In genomic region chr3:124535306-124535705, GRCh38 we compare ENCODE assay signal across 2 cellular contexts.
TF ChIP-seq lines count a peak whose summit lies in the region.

No MANE protein-coding gene starts in this region.

TF ChIP-seq in GM23338, 12 proteins besides CTCF, POLR2A, EP300 and RAD21:
- TF ChIP-seq JUNB (IDR thresholded peaks at IDR 0.05; ENCODE audit: unreplicated experiment) (no peak), ZNF331 (CRISPR knock-in tag; IDR thresholded peaks at IDR 0.05; ENCODE audit: low read depth) (no peak), NANOG (IDR thresholded peaks at IDR 0.05; ENCODE audit: borderline replicate concordance) (no peak), POLR2AphosphoS5 (IDR thresholded peaks at IDR 0.05; ENCODE audit: low read depth) (no peak), ZNF114 (CRISPR knock-in tag; IDR thresholded peaks at IDR 0.05) (no peak), EZH2 (IDR thresholded peaks at IDR 0.05; ENCODE audit: low read depth, unreplicated experiment) (no peak)
- TF ChIP-seq, protein P1, sequence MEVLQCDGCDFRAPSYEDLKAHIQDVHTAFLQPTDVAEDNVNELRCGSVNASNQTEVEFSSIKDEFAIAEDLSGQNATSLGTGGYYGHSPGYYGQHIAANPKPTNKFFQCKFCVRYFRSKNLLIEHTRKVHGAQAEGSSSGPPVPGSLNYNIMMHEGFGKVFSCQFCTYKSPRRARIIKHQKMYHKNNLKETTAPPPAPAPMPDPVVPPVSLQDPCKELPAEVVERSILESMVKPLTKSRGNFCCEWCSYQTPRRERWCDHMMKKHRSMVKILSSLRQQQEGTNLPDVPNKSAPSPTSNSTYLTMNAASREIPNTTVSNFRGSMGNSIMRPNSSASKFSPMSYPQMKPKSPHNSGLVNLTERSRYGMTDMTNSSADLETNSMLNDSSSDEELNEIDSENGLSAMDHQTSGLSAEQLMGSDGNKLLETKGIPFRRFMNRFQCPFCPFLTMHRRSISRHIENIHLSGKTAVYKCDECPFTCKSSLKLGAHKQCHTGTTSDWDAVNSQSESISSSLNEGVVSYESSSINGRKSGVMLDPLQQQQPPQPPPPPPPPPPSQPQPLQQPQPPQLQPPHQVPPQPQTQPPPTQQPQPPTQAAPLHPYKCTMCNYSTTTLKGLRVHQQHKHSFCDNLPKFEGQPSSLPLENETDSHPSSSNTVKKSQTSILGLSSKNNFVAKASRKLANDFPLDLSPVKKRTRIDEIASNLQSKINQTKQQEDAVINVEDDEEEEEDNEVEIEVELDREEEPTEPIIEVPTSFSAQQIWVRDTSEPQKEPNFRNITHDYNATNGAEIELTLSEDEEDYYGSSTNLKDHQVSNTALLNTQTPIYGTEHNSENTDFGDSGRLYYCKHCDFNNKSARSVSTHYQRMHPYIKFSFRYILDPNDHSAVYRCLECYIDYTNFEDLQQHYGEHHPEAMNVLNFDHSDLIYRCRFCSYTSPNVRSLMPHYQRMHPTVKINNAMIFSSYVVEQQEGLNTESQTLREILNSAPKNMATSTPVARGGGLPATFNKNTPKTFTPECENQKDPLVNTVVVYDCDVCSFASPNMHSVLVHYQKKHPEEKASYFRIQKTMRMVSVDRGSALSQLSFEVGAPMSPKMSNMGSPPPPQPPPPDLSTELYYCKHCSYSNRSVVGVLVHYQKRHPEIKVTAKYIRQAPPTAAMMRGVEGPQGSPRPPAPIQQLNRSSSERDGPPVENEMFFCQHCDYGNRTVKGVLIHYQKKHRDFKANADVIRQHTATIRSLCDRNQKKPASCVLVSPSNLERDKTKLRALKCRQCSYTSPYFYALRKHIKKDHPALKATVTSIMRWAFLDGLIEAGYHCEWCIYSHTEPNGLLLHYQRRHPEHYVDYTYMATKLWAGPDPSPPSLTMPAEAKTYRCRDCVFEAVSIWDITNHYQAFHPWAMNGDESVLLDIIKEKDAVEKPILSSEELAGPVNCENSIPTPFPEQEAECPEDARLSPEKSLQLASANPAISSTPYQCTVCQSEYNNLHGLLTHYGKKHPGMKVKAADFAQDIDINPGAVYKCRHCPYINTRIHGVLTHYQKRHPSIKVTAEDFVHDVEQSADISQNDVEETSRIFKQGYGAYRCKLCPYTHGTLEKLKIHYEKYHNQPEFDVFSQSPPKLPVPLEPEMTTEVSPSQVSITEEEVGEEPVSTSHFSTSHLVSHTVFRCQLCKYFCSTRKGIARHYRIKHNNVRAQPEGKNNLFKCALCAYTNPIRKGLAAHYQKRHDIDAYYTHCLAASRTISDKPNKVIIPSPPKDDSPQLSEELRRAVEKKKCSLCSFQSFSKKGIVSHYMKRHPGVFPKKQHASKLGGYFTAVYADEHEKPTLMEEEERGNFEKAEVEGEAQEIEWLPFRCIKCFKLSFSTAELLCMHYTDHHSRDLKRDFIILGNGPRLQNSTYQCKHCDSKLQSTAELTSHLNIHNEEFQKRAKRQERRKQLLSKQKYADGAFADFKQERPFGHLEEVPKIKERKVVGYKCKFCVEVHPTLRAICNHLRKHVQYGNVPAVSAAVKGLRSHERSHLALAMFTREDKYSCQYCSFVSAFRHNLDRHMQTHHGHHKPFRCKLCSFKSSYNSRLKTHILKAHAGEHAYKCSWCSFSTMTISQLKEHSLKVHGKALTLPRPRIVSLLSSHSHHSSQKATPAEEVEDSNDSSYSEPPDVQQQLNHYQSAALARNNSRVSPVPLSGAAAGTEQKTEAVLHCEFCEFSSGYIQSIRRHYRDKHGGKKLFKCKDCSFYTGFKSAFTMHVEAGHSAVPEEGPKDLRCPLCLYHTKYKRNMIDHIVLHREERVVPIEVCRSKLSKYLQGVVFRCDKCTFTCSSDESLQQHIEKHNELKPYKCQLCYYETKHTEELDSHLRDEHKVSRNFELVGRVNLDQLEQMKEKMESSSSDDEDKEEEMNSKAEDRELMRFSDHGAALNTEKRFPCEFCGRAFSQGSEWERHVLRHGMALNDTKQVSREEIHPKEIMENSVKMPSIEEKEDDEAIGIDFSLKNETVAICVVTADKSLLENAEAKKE (CRISPR knock-in tag; IDR thresholded peaks at IDR 0.05) = no peak

TF ChIP-seq in GM12878, 131 proteins besides CTCF, POLR2A, EP300 and RAD21:
- no peak for TF ChIP-seq NFYA (IDR thresholded peaks at IDR 0.05; ENCODE audit: borderline replicate concordance, low read depth, low read length)
- no peak for TF ChIP-seq MLLT1 (IDR thresholded peaks at IDR 0.05)
- no peak for TF ChIP-seq SP1 (IDR thresholded peaks at IDR 0.05; ENCODE audit: low read depth, low read length)
- TF ChIP-seq, protein P2, sequence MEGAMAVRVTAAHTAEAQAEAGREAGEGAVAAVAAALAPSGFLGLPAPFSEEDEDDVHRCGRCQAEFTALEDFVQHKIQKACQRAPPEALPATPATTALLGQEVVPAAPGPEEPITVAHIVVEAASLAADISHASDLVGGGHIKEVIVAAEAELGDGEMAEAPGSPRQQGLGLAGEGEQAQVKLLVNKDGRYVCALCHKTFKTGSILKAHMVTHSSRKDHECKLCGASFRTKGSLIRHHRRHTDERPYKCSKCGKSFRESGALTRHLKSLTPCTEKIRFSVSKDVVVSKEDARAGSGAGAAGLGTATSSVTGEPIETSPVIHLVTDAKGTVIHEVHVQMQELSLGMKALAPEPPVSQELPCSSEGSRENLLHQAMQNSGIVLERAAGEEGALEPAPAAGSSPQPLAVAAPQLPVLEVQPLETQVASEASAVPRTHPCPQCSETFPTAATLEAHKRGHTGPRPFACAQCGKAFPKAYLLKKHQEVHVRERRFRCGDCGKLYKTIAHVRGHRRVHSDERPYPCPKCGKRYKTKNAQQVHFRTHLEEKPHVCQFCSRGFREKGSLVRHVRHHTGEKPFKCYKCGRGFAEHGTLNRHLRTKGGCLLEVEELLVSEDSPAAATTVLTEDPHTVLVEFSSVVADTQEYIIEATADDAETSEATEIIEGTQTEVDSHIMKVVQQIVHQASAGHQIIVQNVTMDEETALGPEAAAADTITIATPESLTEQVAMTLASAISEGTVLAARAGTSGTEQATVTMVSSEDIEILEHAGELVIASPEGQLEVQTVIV (IDR thresholded peaks at IDR 0.05; ENCODE audit: borderline replicate concordance, partially characterized antibody) = no peak
- TF ChIP-seq ZNF274 (IDR thresholded peaks at IDR 0.05; ENCODE audit: insufficient read depth, insufficient read length) = no peak
- TF ChIP-seq, protein P3, sequence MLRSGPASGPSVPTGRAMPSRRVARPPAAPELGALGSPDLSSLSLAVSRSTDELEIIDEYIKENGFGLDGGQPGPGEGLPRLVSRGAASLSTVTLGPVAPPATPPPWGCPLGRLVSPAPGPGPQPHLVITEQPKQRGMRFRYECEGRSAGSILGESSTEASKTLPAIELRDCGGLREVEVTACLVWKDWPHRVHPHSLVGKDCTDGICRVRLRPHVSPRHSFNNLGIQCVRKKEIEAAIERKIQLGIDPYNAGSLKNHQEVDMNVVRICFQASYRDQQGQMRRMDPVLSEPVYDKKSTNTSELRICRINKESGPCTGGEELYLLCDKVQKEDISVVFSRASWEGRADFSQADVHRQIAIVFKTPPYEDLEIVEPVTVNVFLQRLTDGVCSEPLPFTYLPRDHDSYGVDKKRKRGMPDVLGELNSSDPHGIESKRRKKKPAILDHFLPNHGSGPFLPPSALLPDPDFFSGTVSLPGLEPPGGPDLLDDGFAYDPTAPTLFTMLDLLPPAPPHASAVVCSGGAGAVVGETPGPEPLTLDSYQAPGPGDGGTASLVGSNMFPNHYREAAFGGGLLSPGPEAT (IDR thresholded peaks at IDR 0.05; ENCODE audit: low read depth) = no peak
- no peak for TF ChIP-seq SPI1 (IDR thresholded peaks at IDR 0.05; ENCODE audit: borderline replicate concordance, insufficient read depth, low read depth, low read length)
